Comparison of ENCODE assay signal across 1 cellular context in genomic region chr10:102452672-102453340, GRCh38.
TF ChIP-seq lines count a peak whose summit lies in the region.

No MANE protein-coding gene starts in this region.

TF ChIP-seq in IMR-90, 13 proteins besides CTCF, POLR2A, EP300 and RAD21:
- no peak for TF ChIP-seq MAFK (IDR thresholded peaks at IDR 0.05; ENCODE audit: low read depth, low read length)
- no peak for TF ChIP-seq NFE2L2 (IDR thresholded peaks at IDR 0.05; ENCODE audit: low read depth, low read length)
- TF ChIP-seq BHLHE40 (IDR thresholded peaks at IDR 0.05; ENCODE audit: low read depth, low read length): 0 out of 2 replicates have a peak, but pooled peaks have one; percentile 22
- TF ChIP-seq RFX5 (IDR thresholded peaks at IDR 0.05; ENCODE audit: low read depth, low read length): no peak
- TF ChIP-seq, protein P1, sequence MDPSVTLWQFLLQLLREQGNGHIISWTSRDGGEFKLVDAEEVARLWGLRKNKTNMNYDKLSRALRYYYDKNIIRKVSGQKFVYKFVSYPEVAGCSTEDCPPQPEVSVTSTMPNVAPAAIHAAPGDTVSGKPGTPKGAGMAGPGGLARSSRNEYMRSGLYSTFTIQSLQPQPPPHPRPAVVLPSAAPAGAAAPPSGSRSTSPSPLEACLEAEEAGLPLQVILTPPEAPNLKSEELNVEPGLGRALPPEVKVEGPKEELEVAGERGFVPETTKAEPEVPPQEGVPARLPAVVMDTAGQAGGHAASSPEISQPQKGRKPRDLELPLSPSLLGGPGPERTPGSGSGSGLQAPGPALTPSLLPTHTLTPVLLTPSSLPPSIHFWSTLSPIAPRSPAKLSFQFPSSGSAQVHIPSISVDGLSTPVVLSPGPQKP (IDR thresholded peaks at IDR 0.05; ENCODE audit: borderline replicate concordance, low read depth, low read length): no peak
- no peak for TF ChIP-seq USF2 (IDR thresholded peaks at IDR 0.05; ENCODE audit: low read depth, low read length)
- TF ChIP-seq MXI1 (IDR thresholded peaks at IDR 0.05; ENCODE audit: borderline replicate concordance, low read depth, low read length): no peak
- peak; percentile 88 for TF ChIP-seq FOS (IDR thresholded peaks at IDR 0.05; ENCODE audit: low read depth, low read length)
